Comparison of ENCODE assay signal across 27 cellular contexts in genomic region chr2:234640657-234641056, GRCh38.
A peak's percentile ranks its signal among the peaks of the same experiment; 100 is the strongest.
DNase-seq lines count a peak whose midpoint lies in the region; ATAC-seq and TF ChIP-seq lines count a peak whose summit lies in the region.
"Had no signal": no experiment of that assay in that cellular context is flagged by ENCODE, and none has a peak within 500 bp of the region (broad histone marks: within the 10 kb centered on the region; RNA-seq: fewer than 3 reads in every experiment).

No MANE protein-coding gene starts in this region.

- no peaks in the 10 kb centered on the region for H3K4me1 Mint-ChIP-seq in activated CD4-positive, alpha-beta memory T cell treated with anti-CD3 and anti-CD28 coated beads for 36 hours (ENCODE audit: low read depth)

- H3K9me3 Mint-ChIP-seq in activated CD4-positive, alpha-beta memory T cell treated with anti-CD3 and anti-CD28 coated beads for 36 hours = peaks cover 19% of the 10 kb centered on the region

- no peak overlapping the region for H3K4me3 ChIP-seq in epithelial cell of esophagus (ENCODE audit: low read length)
- H3K4me3 ChIP-seq: BLaER1 treated with 17β-estradiol and CSF1 and Interleukin-3, amounts not matched to agents 10 nM and 100 nM; GM12878; MG63; SJSA1 had no signal

- H3K27ac Mint-ChIP-seq in activated CD4-positive, alpha-beta memory T cell treated with anti-CD3 and anti-CD28 coated beads for 36 hours = no peak overlapping the region
- H3K27ac Mint-ChIP-seq: CD4-positive, alpha-beta T cell had no signal

- POLR2A ChIA-PET in activated CD4-positive, alpha-beta memory T cell treated with anti-CD3 and anti-CD28 coated beads for 36 hours (lab: Charles Lee) = no interaction called here

- H3K27me3 Mint-ChIP-seq in activated CD4-positive, alpha-beta memory T cell treated with anti-CD3 and anti-CD28 coated beads for 36 hours = peaks cover 14% of the 10 kb centered on the region

- in situ Hi-C loops in ACHN (cut with HindIII; ENCODE audit: low pct_ligation_motif_present, low pct_unique_long_range_greater_than_20kb, low sequenced_read_pairs) = no loop called here

- H3K36me3 Mint-ChIP-seq in activated CD4-positive, alpha-beta memory T cell treated with anti-CD3 and anti-CD28 coated beads for 36 hours = no peaks in the 10 kb centered on the region

- CTCF ChIA-PET in activated CD4-positive, alpha-beta memory T cell treated with anti-CD3 and anti-CD28 coated beads for 36 hours (lab: Charles Lee) = no interaction called here

- ATAC-seq in HG02763 (IDR thresholded peaks at IDR 0.05; ENCODE audit: unreplicated experiment) = no peak
- ATAC-seq: GM12878, PC-3 had no signal

- DNase-seq in ACHN = peak; percentile 84
- peak; percentile 9 for DNase-seq in M059J (ENCODE audit: low read depth)
- peak; percentile 23 for DNase-seq in epithelial cell of esophagus (ENCODE audit: low read depth)
- DNase-seq in kidney tubule cell (ENCODE audit: low spot score) = peak; percentile 78
- no peak for DNase-seq in foreskin melanocyte
- no peak for DNase-seq in anterior cingulate cortex (lab: John Stamatoyannopoulos, UW)
- DNase-seq in activated CD4-positive, alpha-beta memory T cell treated with anti-CD3 and anti-CD28 coated beads for 36 hours = no peak
- DNase-seq: AML-193; CD4-positive, alpha-beta T cell; EL; GDM1; GOT3; HCEC 1CT; KBM-7; MG63; NCI-H2029; NCI-H446 treated with DMSO at 0.1 percent for 48 hours; NCI-H526; NCI-H82; NK-92 treated with Interleukin-12 subunit alpha and Interleukin-12 subunit beta, amount 100 ng/mL, for 24 hours; PC-3; Right ventricle myocardium superior; RPMI8226 had no signal

- intact Hi-C loops in activated CD4-positive, alpha-beta memory T cell treated with anti-CD3 and anti-CD28 coated beads for 36 hours (cut with micrococcal nuclease) = no loop called here

- no peak for TF ChIP-seq CTCF in epithelial cell of esophagus (IDR thresholded peaks at IDR 0.05; ENCODE audit: insufficient read depth, low read depth, low read length, missing control alignments)

- no peak overlapping the region for H3K4me3 Mint-ChIP-seq in activated CD4-positive, alpha-beta memory T cell treated with anti-CD3 and anti-CD28 coated beads for 36 hours
- H3K4me3 Mint-ChIP-seq: CD4-positive, alpha-beta T cell had no signal

Comparison
In these comparisons a context has a peak if more than half of its experiments do, and no peak if none do; other contexts are left out.
1. DNase-seq: peak in ACHN (single experiment), M059J (single experiment), epithelial cell of esophagus (single experiment) and kidney tubule cell (single experiment); none in foreskin melanocyte (single experiment), anterior cingulate cortex (0 of 58) and activated CD4-positive, alpha-beta memory T cell treated with anti-CD3 and anti-CD28 coated beads for 36 hours (single experiment).